ENCODE assay signal across 8 cellular contexts in genomic region chr21:32770514-32771133, GRCh38. TPM values are rescaled to one million over a fixed set of nuclear protein-coding genes. Genes with fewer than 3 reads are reported as not detected.
DNase-seq lines count a peak whose midpoint lies in the region; ATAC-seq, FAIRE-seq and TF ChIP-seq lines count a peak whose summit lies in the region.

No MANE protein-coding gene starts in this region.

- DNase-seq in AG04450 (ENCODE audit: low read depth, low spot score) (no peak), NAMALWA (ENCODE audit: low spot score) (peak; percentile 38), mammary epithelial cell (no peak), HepG2 (ENCODE audit: low spot score) (peak; percentile 10), thoracic aorta (ENCODE audit: low spot score) (no peak)
- DNase-seq in NK-92 treated with Interleukin-12 subunit alpha and Interleukin-12 subunit beta, amount 100 ng/mL, for 24 hours (lab: John Stamatoyannopoulos, UW): no peak

- TF ChIP-seq EP300 in HepG2 (IDR thresholded peaks at IDR 0.05; ENCODE audit: low read depth in 2 of 2, low read length in 2 of 2) (no peak), HepG2 (CRISPR knock-in tag; IDR thresholded peaks at IDR 0.05; ENCODE audit: borderline replicate concordance) (no peak)

- H3K79me2 ChIP-seq in mammary epithelial cell (ENCODE audit: insufficient read depth, low read length) (peaks cover 67% of the 10 kb centered on the region), HepG2 (ENCODE audit: insufficient read depth, low read length) (peaks cover 51% of the 10 kb centered on the region)

- WGBS in mammary epithelial cell (ENCODE audit: low coverage, missing lambda C conversion rate): 10% methylated on average over 11 of the region's 14 CpGs
- WGBS in HepG2 (ENCODE audit: low lambda C conversion rate): 4% methylated on average over 14 of the region's 14 CpGs

- H3K4me1 ChIP-seq in mammary epithelial cell (ENCODE audit: insufficient read depth, low read length) (peaks cover 10% of the 10 kb centered on the region), HepG2 (ENCODE audit: insufficient read depth, low read length) (peaks cover 56% of the 10 kb centered on the region), thoracic aorta (ENCODE audit: control insufficient read depth in 1 of 2, low read depth in 2 of 2) (peaks cover 26 to 39% of the 10 kb centered on the region in 2 donors)

- H3K27me3 ChIP-seq in AG04450 (ENCODE audit: control insufficient read depth, insufficient read depth, low read length) (no peaks in the 10 kb centered on the region), mammary epithelial cell (ENCODE audit: insufficient read depth, low read length) (no peaks in the 10 kb centered on the region), HepG2 (ENCODE audit: control insufficient read depth in 1 of 2, insufficient read depth in 2 of 2, low read length in 2 of 2) (no peaks in the 10 kb centered on the region; a peak in 1 of 5 replicates), thoracic aorta (replicated peaks; ENCODE audit: insufficient read depth) (no peaks in the 10 kb centered on the region)

- peaks cover 4% of the 10 kb centered on the region for H3K36me3 ChIP-seq in mammary epithelial cell (ENCODE audit: insufficient read depth, low read length)
- peaks cover 3 to 21% of the 10 kb centered on the region in 2 experiments; a peak in 4 of 5 replicates for H3K36me3 ChIP-seq in HepG2 (replicated peaks in 1 of 2; ENCODE audit: control insufficient read depth in 1 of 2, insufficient read depth in 2 of 2, low read length in 2 of 2)
- no peaks in the 10 kb centered on the region for H3K36me3 ChIP-seq in thoracic aorta

- no peaks in the 10 kb centered on the region for H3K9me3 ChIP-seq in AG04450 (ENCODE audit: control insufficient read depth, insufficient read depth, low read length)
- no peaks in the 10 kb centered on the region for H3K9me3 ChIP-seq in mammary epithelial cell (replicated peaks; ENCODE audit: insufficient read depth, low read length)
- H3K9me3 ChIP-seq in HepG2 (ENCODE audit: low read length): no peaks in the 10 kb centered on the region
- no peaks in the 10 kb centered on the region for H3K9me3 ChIP-seq in thoracic aorta

- intact Hi-C loops in mammary epithelial cell (cut with micrococcal nuclease) (loop anchor here (1.0 to 5.0 kb wide), 3 partner anchors 42 to 118 kb away; partner anchors contain the start of gene SYNJ1), HepG2 (cut with micrococcal nuclease; ENCODE audit: unreplicated experiment) (loop anchor here (5.0 kb wide), 2 partner anchors 57 to 118 kb away; no protein-coding TSS in a partner anchor)

- H3K9ac ChIP-seq in mammary epithelial cell (ENCODE audit: insufficient read depth, low read length) (peak overlapping the region; percentile 73), HepG2 (ENCODE audit: insufficient read depth, low read depth, low read length) (peak overlapping the region; percentile 87)

- H2AFZ ChIP-seq in mammary epithelial cell (ENCODE audit: low read depth, low read length): peak overlapping the region; percentile 94
- H2AFZ ChIP-seq in HepG2 (ENCODE audit: low read length): no peak overlapping the region

- in situ Hi-C loops in mammary epithelial cell (cut with MboI; ENCODE audit: low sequenced_read_pairs in 2 of 2) (no loop called here), HepG2 (cut with HindIII; ENCODE audit: extremely low pct_ligation_motif_present, low pct_unique_long_range_greater_than_20kb) (loop anchor here (5.0 kb wide), 1 partner anchor 43 kb away; the partner anchor contains the start of gene SYNJ1)

- no peak for TF ChIP-seq POLR2A in HepG2 (IDR thresholded peaks at IDR 0.05; ENCODE audit: insufficient read depth in 1 of 2, low read depth in 2 of 2, low read length in 2 of 2)

- H3K4me3 ChIP-seq in AG04450 (ENCODE audit: low read depth, low read length) (peak overlapping the region; percentile 66), mammary epithelial cell (replicated peaks in 1 of 3; ENCODE audit: insufficient read depth in 1 of 3, low read depth in 2 of 3, low read length in 3 of 3) (peak overlapping the region; percentile 59 to 84 (median 73)), HepG2 (replicated peaks in 1 of 3; ENCODE audit: insufficient read depth in 1 of 3, low read depth in 2 of 3, low read length in 3 of 3) (peak overlapping the region; percentile 75 to 92 (median 90)), thoracic aorta (peak overlapping the region; percentile 82)

- BruUV-seq in mammary epithelial cell (replicated peaks; lab: Mats Ljungman, UMichigan) (no TSS peak), HepG2 (replicated peaks; lab: Mats Ljungman, UMichigan) (no TSS peak)

- TF ChIP-seq RAD21 in HepG2 (CRISPR knock-in tag; IDR thresholded peaks at IDR 0.05): no peak

- POLR2A ChIA-PET in AG04450 (lab: Yijun Ruan, JAX) (interaction anchor here (0.6 to 2.1 kb wide), 7 partner anchors 23 to 670 kb away, joined by 3 to 27 read pairs (median 3); partner anchors contain the start of genes CFAP298, IFNAR1, MIS18A and SYNJ1), HepG2 (lab: Yijun Ruan, JAX) (interaction anchor here (2.1 to 2.5 kb wide), 2 partner anchors 14 to 43 kb away, joined by 14 to 31 read pairs; partner anchors contain the start of gene SYNJ1)

- dilution Hi-C loops in mammary epithelial cell (cut with HindIII; ENCODE audit: low sequenced_read_pairs): loop anchor here (10.0 kb wide), 1 partner anchor 46 kb away; the partner anchor contains the start of gene SYNJ1

- TF ChIP-seq CTCF in AG04450 (IDR thresholded peaks at IDR 0.05; ENCODE audit: low read depth, low read length) (no peak), mammary epithelial cell (conservative IDR thresholded peaks at IDR 0.05 in 1 of 2, IDR thresholded peaks at IDR 0.05 in 1 of 2; ENCODE audit: extremely low read depth in 1 of 2, insufficient read depth in 1 of 2, low read depth in 1 of 2, low read length in 2 of 2) (peak in 1 of 2 donors; percentile 10), HepG2 (CRISPR knock-in tag; IDR thresholded peaks at IDR 0.05) (no peak), thoracic aorta (IDR thresholded peaks at IDR 0.05) (no peak)

- no peak overlapping the region for H3K27ac ChIP-seq in AG04450 (ENCODE audit: low read depth, low read length)
- H3K27ac ChIP-seq in mammary epithelial cell (ENCODE audit: insufficient read depth, low read depth, low read length): peak overlapping the region; percentile 67
- H3K27ac ChIP-seq in HepG2 (ENCODE audit: extremely low read length, insufficient read depth, low read length): peak overlapping the region; percentile 91
- H3K27ac ChIP-seq in thoracic aorta: peak overlapping the region; percentile 73 to 77

- CTCF ChIA-PET in AG04450 (lab: Charles Lee): interaction anchor here (0.6 to 2.4 kb wide), 5 partner anchors 10 to 662 kb away, joined by 3 to 16 read pairs (median 4); no protein-coding TSS in a partner anchor
- CTCF ChIA-PET in mammary epithelial cell (lab: Charles Lee; ENCODE audit: low non-redundant PET): no interaction called here
- CTCF ChIA-PET in HepG2 (lab: Yijun Ruan, JAX; ENCODE audit: low intra/inter-chr PET ratio, low total read pairs): no interaction called here

- no peak for FAIRE-seq in HepG2 (lab: Jason Lieb, UNC)

- H4K20me1 ChIP-seq in mammary epithelial cell (ENCODE audit: insufficient read depth, low read length) (no peaks in the 10 kb centered on the region), HepG2 (ENCODE audit: insufficient read depth, low read length) (peaks cover 26% of the 10 kb centered on the region)

- ATAC-seq in GM21367 (IDR thresholded peaks at IDR 0.05; ENCODE audit: unreplicated experiment) (peak; percentile 3), HepG2 (peak; percentile 61), thoracic aorta (ENCODE audit: insufficient number of reproducible peaks, low FRiP score, low read depth) (no peak), esophagus mucosa (no peak)

- H3K4me2 ChIP-seq in mammary epithelial cell (ENCODE audit: insufficient read depth, low read depth, low read length) (peak overlapping the region; percentile 92), HepG2 (ENCODE audit: low read depth, low read length) (peak overlapping the region; percentile 79)

RNA-seq across cellular contexts. Expression of gene PAXBP1, which starts 0.9 kb away (rescaled TPM):
- polyA plus RNA-seq in AG04450 (2011; rRNA removed) (21.6 and 30.3 TPM in 2 replicates), mammary epithelial cell (7.3 TPM), HepG2 (2011; rRNA removed) (23.9 and 25.5 TPM in 2 replicates)
- 9.4 and 17.2 TPM in 2 replicates for polyA minus RNA-seq in AG04450 (2011; rRNA and poly(A)+ RNA removed)
- total RNA-seq in mammary epithelial cell (10 to 100 TPM; 23.2 to 29.6 TPM), HepG2 (2016; rRNA removed; fragmentation: Illumina TruSeq; extraction: Trizol) (24.6 and 40.8 TPM in 2 replicates), thoracic aorta (10 to 100 TPM; 37.6 to 81.4 TPM), esophagus mucosa (16.5 TPM)
- polyA minus RNA-seq in mammary epithelial cell: 3.9 TPM
- total RNA-seq in HepG2 (2016; cell fraction: cytosol; rRNA removed; fragmentation: Illumina TruSeq; extraction: Trizol; ENCODE audit: low read depth): 6.0 and 6.9 TPM in 2 replicates
- 23.9 and 42.1 TPM in 2 replicates for total RNA-seq in HepG2 (2016; cell fraction: insoluble cytoplasmic fraction; rRNA removed; fragmentation: Illumina TruSeq; extraction: Trizol)
- 10.8 and 14.0 TPM in 2 replicates for total RNA-seq in HepG2 (2016; cell fraction: membrane; rRNA removed; fragmentation: Illumina TruSeq; extraction: Trizol)
- total RNA-seq in HepG2 (2016; cell fraction: nucleus; rRNA removed; fragmentation: Illumina TruSeq; extraction: Trizol): 126 TPM in 2 replicates
- 3.9 and 5.3 TPM in 2 replicates for polyA plus RNA-seq in HepG2 (2011; cell fraction: cytosol; rRNA removed)
- 69.2 and 76.4 TPM in 2 replicates for polyA plus RNA-seq in HepG2 (2011; cell fraction: nucleus; rRNA removed)
- 28.4 and 30.9 TPM in 2 replicates for polyA plus RNA-seq in HepG2 (2012)
- polyA plus RNA-seq in HepG2 (2016; cell fraction: cytosol; fragmentation: Illumina TruSeq; extraction: Trizol; ENCODE audit: low read depth): 2.1 and 2.6 TPM in 2 replicates
- polyA plus RNA-seq in HepG2 (2016; cell fraction: insoluble cytoplasmic fraction; fragmentation: Illumina TruSeq; extraction: Trizol; ENCODE audit: low read depth): 21.0 and 23.0 TPM in 2 replicates
- polyA plus RNA-seq in HepG2 (2016; cell fraction: membrane; fragmentation: Illumina TruSeq; extraction: Trizol; ENCODE audit: low read depth): 6.7 and 6.8 TPM in 2 replicates
- polyA plus RNA-seq in HepG2 (2016; cell fraction: nucleus; fragmentation: Illumina TruSeq; extraction: Trizol; ENCODE audit: insufficient read depth, low read depth): 139 and 142 TPM in 2 replicates
- polyA minus RNA-seq in HepG2 (2011; rRNA and poly(A)+ RNA removed; ENCODE audit: low replicate concordance): 8.9 and 18.9 TPM in 2 replicates
- polyA minus RNA-seq in HepG2 (2011; cell fraction: cytosol; rRNA and poly(A)+ RNA removed): 6.8 and 11.3 TPM in 2 replicates
- polyA minus RNA-seq in HepG2 (2011; cell fraction: nucleus; rRNA and poly(A)+ RNA removed): 155 and 174 TPM in 2 replicates

RNA-seq across cellular contexts. Expression of gene SYNJ1, which starts 42.8 kb away (rescaled TPM):
- polyA plus RNA-seq in AG04450 (2011; rRNA removed): 5.6 and 7.3 TPM in 2 replicates
- 5.7 and 9.9 TPM in 2 replicates for polyA minus RNA-seq in AG04450 (2011; rRNA and poly(A)+ RNA removed)
- total RNA-seq in mammary epithelial cell: 10 to 100 TPM in 1 of 2 donors, 1 to 10 TPM in 1; 5.5 to 11.3 TPM
- polyA plus RNA-seq in mammary epithelial cell: 4.4 TPM
- 62.8 TPM for polyA minus RNA-seq in mammary epithelial cell
- total RNA-seq in HepG2 (2016; rRNA removed; fragmentation: Illumina TruSeq; extraction: Trizol): 2.7 and 6.4 TPM in 2 replicates
- 0.79 and 0.81 TPM in 2 replicates for total RNA-seq in HepG2 (2016; cell fraction: cytosol; rRNA removed; fragmentation: Illumina TruSeq; extraction: Trizol; ENCODE audit: low read depth)
- total RNA-seq in HepG2 (2016; cell fraction: insoluble cytoplasmic fraction; rRNA removed; fragmentation: Illumina TruSeq; extraction: Trizol): 2.8 and 6.0 TPM in 2 replicates
- total RNA-seq in HepG2 (2016; cell fraction: membrane; rRNA removed; fragmentation: Illumina TruSeq; extraction: Trizol): 1.4 and 2.0 TPM in 2 replicates
- total RNA-seq in HepG2 (2016; cell fraction: nucleus; rRNA removed; fragmentation: Illumina TruSeq; extraction: Trizol): 5.3 and 5.5 TPM in 2 replicates
- 1.7 and 2.0 TPM in 2 replicates for polyA plus RNA-seq in HepG2 (2011; rRNA removed)
- 0.87 and 1.2 TPM in 2 replicates for polyA plus RNA-seq in HepG2 (2011; cell fraction: cytosol; rRNA removed)
- 5.9 and 6.7 TPM in 2 replicates for polyA plus RNA-seq in HepG2 (2011; cell fraction: nucleus; rRNA removed)
- 3.2 and 3.6 TPM in 2 replicates for polyA plus RNA-seq in HepG2 (2012)
- polyA plus RNA-seq in HepG2 (2016; cell fraction: cytosol; fragmentation: Illumina TruSeq; extraction: Trizol; ENCODE audit: low read depth): 0.16 and 0.20 TPM in 2 replicates
- 3.7 and 5.3 TPM in 2 replicates for polyA plus RNA-seq in HepG2 (2016; cell fraction: insoluble cytoplasmic fraction; fragmentation: Illumina TruSeq; extraction: Trizol; ENCODE audit: low read depth)
- polyA plus RNA-seq in HepG2 (2016; cell fraction: membrane; fragmentation: Illumina TruSeq; extraction: Trizol; ENCODE audit: low read depth): 0.62 and 0.63 TPM in 2 replicates
- 8.5 and 10.3 TPM in 2 replicates for polyA plus RNA-seq in HepG2 (2016; cell fraction: nucleus; fragmentation: Illumina TruSeq; extraction: Trizol; ENCODE audit: insufficient read depth, low read depth)
- 3.5 and 10.1 TPM in 2 replicates for polyA minus RNA-seq in HepG2 (2011; rRNA and poly(A)+ RNA removed; ENCODE audit: low replicate concordance)
- 2.1 and 2.3 TPM in 2 replicates for polyA minus RNA-seq in HepG2 (2011; cell fraction: cytosol; rRNA and poly(A)+ RNA removed)
- 7.3 and 11.2 TPM in 2 replicates for polyA minus RNA-seq in HepG2 (2011; cell fraction: nucleus; rRNA and poly(A)+ RNA removed)
- total RNA-seq in thoracic aorta: 10 to 100 TPM; 10.6 to 19.4 TPM
- total RNA-seq in esophagus mucosa: 4.9 TPM

Comparison
In these comparisons a context has a peak if more than half of its experiments do, and no peak if none do; other contexts are left out.
1. DNase-seq: peak in NAMALWA (single experiment) and HepG2 (single experiment); none in AG04450 (single experiment), mammary epithelial cell (single experiment), thoracic aorta (single experiment) and NK-92 treated with Interleukin-12 subunit alpha and Interleukin-12 subunit beta, amount 100 ng/mL, for 24 hours (single experiment).
2. ATAC-seq: peak in GM21367 (single experiment) and HepG2 (single experiment); none in thoracic aorta (single experiment) and esophagus mucosa (single experiment).
3. Peak in every context shown above with its lines, with median percentiles within 50 percentile points of each other: H3K4me3 ChIP-seq.